Comparison of ENCODE assay signal across 8 cellular contexts in the genomic region with DNA sequence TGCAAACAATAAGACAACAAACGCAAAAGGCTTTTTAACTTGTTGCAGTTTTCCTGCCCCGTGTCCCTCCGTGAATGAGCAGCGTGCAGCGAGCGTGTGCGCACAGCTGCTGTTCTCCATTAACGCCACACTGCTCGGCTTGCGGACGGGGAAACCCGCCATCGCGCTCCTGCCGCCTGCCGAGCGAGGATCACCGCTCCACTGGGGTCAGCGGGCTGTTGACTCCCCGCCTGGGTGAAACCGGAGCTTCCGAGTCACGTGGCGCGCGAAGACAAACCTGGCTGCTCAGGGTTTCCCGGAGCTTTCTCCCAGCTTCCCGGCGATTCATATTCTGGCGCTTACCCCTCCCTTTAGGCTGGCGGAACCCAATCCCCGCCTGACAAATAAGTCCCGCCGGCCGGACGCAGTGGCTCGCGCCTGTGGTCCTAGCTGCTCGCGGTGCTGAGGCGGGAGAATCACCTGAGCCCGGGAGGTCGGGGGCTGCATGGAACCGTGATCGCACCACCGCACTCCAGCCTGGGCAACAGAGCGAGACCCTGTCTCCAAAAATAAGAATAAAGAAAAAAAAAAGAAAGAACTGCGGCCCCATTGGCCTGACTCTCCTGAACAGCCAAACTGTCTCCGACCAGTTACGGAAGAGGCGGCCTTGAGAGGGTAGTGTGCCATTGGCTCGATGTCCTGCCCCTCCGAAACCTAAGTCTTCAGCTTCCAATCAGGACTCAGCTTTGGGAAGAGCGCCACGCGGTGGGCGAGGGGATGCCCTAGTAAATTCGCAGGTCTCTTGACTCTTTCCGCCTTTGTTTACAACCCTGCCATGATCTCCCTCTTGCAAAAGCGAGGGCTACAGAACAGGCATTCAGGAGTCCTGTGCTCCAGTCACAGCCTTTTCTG. TPM values are rescaled to one million over a fixed set of nuclear protein-coding genes. Genes with fewer than 3 reads are reported as not detected.
A peak's percentile ranks its signal among the peaks of the same experiment; 100 is the strongest.
DNase-seq lines count a peak whose midpoint lies in the region; ATAC-seq and TF ChIP-seq lines count a peak whose summit lies in the region.

A gene with protein sequence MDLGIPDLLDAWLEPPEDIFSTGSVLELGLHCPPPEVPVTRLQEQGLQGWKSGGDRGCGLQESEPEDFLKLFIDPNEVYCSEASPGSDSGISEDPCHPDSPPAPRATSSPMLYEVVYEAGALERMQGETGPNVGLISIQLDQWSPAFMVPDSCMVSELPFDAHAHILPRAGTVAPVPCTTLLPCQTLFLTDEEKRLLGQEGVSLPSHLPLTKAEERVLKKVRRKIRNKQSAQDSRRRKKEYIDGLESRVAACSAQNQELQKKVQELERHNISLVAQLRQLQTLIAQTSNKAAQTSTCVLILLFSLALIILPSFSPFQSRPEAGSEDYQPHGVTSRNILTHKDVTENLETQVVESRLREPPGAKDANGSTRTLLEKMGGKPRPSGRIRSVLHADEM (plus strand): TSS at position 794 of the 891 bp plus-strand sequence. CDS start 624 bp downstream, outside the sequence.

- H4K20me1 ChIP-seq in DOHH2 (ENCODE audit: control insufficient read depth, insufficient read depth, low read depth, low read length) (no peaks in the 10 kb centered on the region), PC-9 (ENCODE audit: insufficient read depth) (no peaks in the 10 kb centered on the region)

- H3F3A ChIP-seq in DOHH2 (ENCODE audit: control insufficient read depth, insufficient read depth): peaks cover 18% of the 10 kb centered on the region
- peaks cover 59% of the 10 kb centered on the region for H3F3A ChIP-seq in PC-9 (ENCODE audit: insufficient read depth, low read depth)

- H3K4me1 ChIP-seq in DOHH2 (ENCODE audit: control insufficient read depth, low read length) (peaks cover 35% of the 10 kb centered on the region), PC-9 (replicated peaks; ENCODE audit: insufficient read depth) (peaks cover 37% of the 10 kb centered on the region), esophagus squamous epithelium (peaks cover 16 to 56% (median 29%) of the 10 kb centered on the region in 3 donors)

- H3K27me3 Mint-ChIP-seq in activated T-cell treated with anti-CD3 and anti-CD28 coated beads, Interleukin-2, amount 50 U/mL, for 72 hours (ENCODE audit: low read depth): no peaks in the 10 kb centered on the region
- no peaks in the 10 kb centered on the region for H3K27me3 Mint-ChIP-seq in stimulated activated naive B cell treated with anti-CD40 and anti-IgM and Interleukin-4, amounts not matched to agents 10 μg/mL and 1 μg/mL and 100 μg/mL, for 72 hours

- H3K27me3 ChIP-seq in DOHH2 (ENCODE audit: control insufficient read depth, low read length) (no peaks in the 10 kb centered on the region), PC-9 (ENCODE audit: insufficient read depth, low read depth) (no peaks in the 10 kb centered on the region), esophagus squamous epithelium (no peaks in the 10 kb centered on the region)

- H3K4me3 ChIP-seq in DOHH2 (ENCODE audit: low read length): peak within 1 kb of the TSS; percentile 76
- peak within 1 kb of the TSS; percentile 90 for H3K4me3 ChIP-seq in PC-9
- peak within 1 kb of the TSS; percentile 53 to 77 (median 60) for H3K4me3 ChIP-seq in esophagus squamous epithelium

- CTCF ChIA-PET in PC-9 (lab: Charles Lee): interaction anchor here (0.6 to 1.4 kb wide), 3 partner anchors 10 to 430 kb away, joined by 3 to 6 read pairs (median 3); a partner anchor contains a TSS

- H3K4me1 Mint-ChIP-seq in activated T-cell treated with anti-CD3 and anti-CD28 coated beads, Interleukin-2, amount 50 U/mL, for 72 hours (ENCODE audit: low read depth): peaks cover 68% of the 10 kb centered on the region
- peaks cover 31 to 49% of the 10 kb centered on the region in 2 donors for H3K4me1 Mint-ChIP-seq in stimulated activated naive B cell treated with anti-CD40 and anti-IgM and Interleukin-4, amounts not matched to agents 10 μg/mL and 1 μg/mL and 100 μg/mL, for 72 hours

- no TSS peak for BruUV-seq in PC-9 (replicated peaks; lab: Mats Ljungman, UMichigan)

- H2AFZ ChIP-seq in PC-9: peak within 1 kb of the TSS; percentile 89

- TF ChIP-seq POLR2A in esophagus squamous epithelium (IDR thresholded peaks at IDR 0.05): peak in 3 of 4 donors; percentile 49 to 81 (median 80)

- H3K9me2 ChIP-seq in DOHH2 (replicated peaks; ENCODE audit: control insufficient read depth, low read length) (no peaks in the 10 kb centered on the region), PC-9 (ENCODE audit: insufficient read depth) (no peaks in the 10 kb centered on the region)

- H3K27ac ChIP-seq in DOHH2 (ENCODE audit: low read depth, low read length) (peak within 1 kb of the TSS; percentile 90), PC-9 (peak within 1 kb of the TSS; percentile 80), esophagus squamous epithelium (peak within 1 kb of the TSS; percentile 92 to 93 (median 92))

- intact Hi-C loops in PC-9 (cut with micrococcal nuclease; ENCODE audit: unreplicated experiment) (loop anchor here (1.0 to 10.0 kb wide), 3 partner anchors 19 to 433 kb away; a partner anchor contains a TSS), esophagus squamous epithelium (cut with DNase I) (no loop called here)

- H3K36me3 Mint-ChIP-seq in activated T-cell treated with anti-CD3 and anti-CD28 coated beads, Interleukin-2, amount 50 U/mL, for 72 hours (ENCODE audit: insufficient read depth in 2 of 2): peaks cover 1 to 10% of the 10 kb centered on the region in 2 donors
- H3K36me3 Mint-ChIP-seq in stimulated activated naive B cell treated with anti-CD40 and anti-IgM and Interleukin-4, amounts not matched to agents 10 μg/mL and 1 μg/mL and 100 μg/mL, for 72 hours: peaks cover 7 to 21% of the 10 kb centered on the region in 2 donors

- H3K9me3 ChIP-seq in DOHH2 (ENCODE audit: control insufficient read depth, insufficient read depth, low read length): no peaks in the 10 kb centered on the region
- no peaks in the 10 kb centered on the region for H3K9me3 ChIP-seq in PC-9 (ENCODE audit: insufficient read depth, low read depth)
- no peaks in the 10 kb centered on the region for H3K9me3 ChIP-seq in esophagus squamous epithelium

- H3K4me2 ChIP-seq in DOHH2 (ENCODE audit: low read length): peak within 1 kb of the TSS; percentile 97
- peak within 1 kb of the TSS; percentile 98 for H3K4me2 ChIP-seq in PC-9

- peak; percentile 77 for ATAC-seq in GM21737 (IDR thresholded peaks at IDR 0.05; ENCODE audit: unreplicated experiment)
- peak; percentile 83 to 87 for ATAC-seq in activated T-cell treated with anti-CD3 and anti-CD28 coated beads, Interleukin-2, amount 50 U/mL, for 72 hours (replicated peaks in 1 of 2)
- peak; percentile 86 to 87 for ATAC-seq in stimulated activated naive B cell treated with anti-CD40 and anti-IgM and Interleukin-4, amounts not matched to agents 10 μg/mL and 1 μg/mL and 100 μg/mL, for 72 hours (replicated peaks)

- peak within 1 kb of the TSS; percentile 97 for H3K27ac Mint-ChIP-seq in activated T-cell treated with anti-CD3 and anti-CD28 coated beads, Interleukin-2, amount 50 U/mL, for 72 hours
- peak within 1 kb of the TSS; percentile 99 for H3K27ac Mint-ChIP-seq in stimulated activated naive B cell treated with anti-CD40 and anti-IgM and Interleukin-4, amounts not matched to agents 10 μg/mL and 1 μg/mL and 100 μg/mL, for 72 hours

- peak; percentile 92 for DNase-seq in KG1 (lab: John Stamatoyannopoulos, UW)
- peak; percentile 92 to 93 for DNase-seq in PC-9
- peak; percentile 85 to 89 for DNase-seq in activated T-cell treated with anti-CD3 and anti-CD28 coated beads, Interleukin-2, amount 50 U/mL, for 72 hours
- DNase-seq in esophagus squamous epithelium (lab: John Stamatoyannopoulos, UW): peak; percentile 57
- peak; percentile 98 for DNase-seq in myocyte (ENCODE audit: low read depth)
- DNase-seq in stimulated activated naive B cell treated with anti-CD40 and anti-IgM and Interleukin-4, amounts not matched to agents 10 μg/mL and 1 μg/mL and 100 μg/mL, for 72 hours: peak; percentile 86

- H3K4me3 Mint-ChIP-seq in activated T-cell treated with anti-CD3 and anti-CD28 coated beads, Interleukin-2, amount 50 U/mL, for 72 hours: peak within 1 kb of the TSS; percentile 97 to 98
- peak within 1 kb of the TSS; percentile 95 to 98 for H3K4me3 Mint-ChIP-seq in stimulated activated naive B cell treated with anti-CD40 and anti-IgM and Interleukin-4, amounts not matched to agents 10 μg/mL and 1 μg/mL and 100 μg/mL, for 72 hours

- H3K9me3 Mint-ChIP-seq in activated T-cell treated with anti-CD3 and anti-CD28 coated beads, Interleukin-2, amount 50 U/mL, for 72 hours: no peaks in the 10 kb centered on the region
- H3K9me3 Mint-ChIP-seq in stimulated activated naive B cell treated with anti-CD40 and anti-IgM and Interleukin-4, amounts not matched to agents 10 μg/mL and 1 μg/mL and 100 μg/mL, for 72 hours: no peaks in the 10 kb centered on the region

- POLR2A ChIA-PET in PC-9 (lab: Charles Lee; ENCODE audit: unreplicated experiment): interaction anchor here (0.5 to 1.7 kb wide), 11 partner anchors 10 to 1086 kb away, joined by 3 to 13 read pairs (median 3); a partner anchor contains a TSS

- WGBS in esophagus squamous epithelium, 2 donors: 0% methylated on average over 28 to 44 of the region's 60 CpGs

- TF ChIP-seq CTCF in DOHH2 (IDR thresholded peaks at IDR 0.05; ENCODE audit: low read depth, low read length, poor library complexity, severe bottlenecking): peak; percentile 42
- peak; percentile 58; the same call in 1 of the 2 replicates for TF ChIP-seq CTCF in PC-9 (conservative IDR thresholded peaks at IDR 0.05)
- peak in 4 of 6 experiments; percentile 13 to 39 (median 24) for TF ChIP-seq CTCF in esophagus squamous epithelium (IDR thresholded peaks at IDR 0.05)

- H3K36me3 ChIP-seq in DOHH2 (ENCODE audit: control insufficient read depth, low read length) (peaks cover 12% of the 10 kb centered on the region), PC-9 (ENCODE audit: low read depth) (no peaks in the 10 kb centered on the region), esophagus squamous epithelium (peaks cover 0 to under 1% (median 0%) of the 10 kb centered on the region in 3 donors)

- H3K79me2 ChIP-seq in DOHH2 (ENCODE audit: control insufficient read depth, low read length) (peaks cover 58% of the 10 kb centered on the region), PC-9 (ENCODE audit: low read depth) (peaks cover 26% of the 10 kb centered on the region)

RNA-seq across cellular contexts. Expression of the gene that starts here (rescaled TPM):
- total RNA-seq in PC-9 (2021) (23.4 and 25.9 TPM in 2 replicates), esophagus squamous epithelium (10 to 100 TPM in 1 of 4 donors, 1 to 10 TPM in 3; 3.7 to 14.4 (median 8.1) TPM), myocyte (6.9 and 9.4 TPM in 2 replicates)
- total RNA-seq in activated T-cell treated with anti-CD3 and anti-CD28 coated beads, Interleukin-2, amount 50 U/mL, for 72 hours: 10 to 100 TPM; 13.7 to 13.9 TPM
- 7.4 TPM for polyA plus RNA-seq in myocyte (2012)

Comparison
In these comparisons a context has a peak if more than half of its experiments do, and no peak if none do; other contexts are left out.
1. Peak in every context shown above with its lines: DNase-seq, ATAC-seq, H3K4me3 ChIP-seq and H3K27ac ChIP-seq.